Comparison of ENCODE assay signal across 14 cellular contexts in genomic region chr20:36929290-36929689, GRCh38. TPM values are rescaled to one million over a fixed set of nuclear protein-coding genes. Genes with fewer than 3 reads are reported as not detected.
DNase-seq lines count a peak whose midpoint lies in the region; ATAC-seq, FAIRE-seq and TF ChIP-seq lines count a peak whose summit lies in the region.
"Had no signal": no experiment of that assay in that cellular context is flagged by ENCODE, and none has a peak within 500 bp of the region (broad histone marks: within the 10 kb centered on the region; RNA-seq: fewer than 3 reads in every experiment).

No MANE protein-coding gene starts in this region.

- peaks cover 23 to 86% (median 66%) of the 10 kb centered on the region in 7 donors for H3K4me1 Mint-ChIP-seq in naive thymus-derived CD4-positive, alpha-beta T cell

- H3K4me3 ChIP-seq in SK-N-SH (ENCODE audit: low read depth in 2 of 2, low read length in 1 of 2) = no peak overlapping the region
- H3K4me3 ChIP-seq in bronchial epithelial cell (ENCODE audit: low read depth, low read length) = no peak overlapping the region
- H3K4me3 ChIP-seq in naive thymus-derived CD4-positive, alpha-beta T cell (ENCODE audit: low read length) = no peak overlapping the region
- H3K4me3 ChIP-seq: upper lobe of right lung had no signal

- no peak overlapping the region for H3K9ac ChIP-seq in SK-N-SH

- intact Hi-C loops in naive thymus-derived CD4-positive, alpha-beta T cell (cut with micrococcal nuclease) = no loop called here

- TF ChIP-seq CTCF in SK-N-SH (IDR thresholded peaks at IDR 0.05) (no peak), bronchial epithelial cell (IDR thresholded peaks at IDR 0.05; ENCODE audit: insufficient read depth, low read length, severe bottlenecking) (no peak)

- no peaks in the 10 kb centered on the region for H3K27me3 ChIP-seq in SK-N-SH (ENCODE audit: insufficient read depth)
- no peaks in the 10 kb centered on the region for H3K27me3 ChIP-seq in bronchial epithelial cell (ENCODE audit: control insufficient read depth, insufficient read depth, low read length)
- no peaks in the 10 kb centered on the region for H3K27me3 ChIP-seq in naive thymus-derived CD4-positive, alpha-beta T cell (ENCODE audit: control insufficient read depth in 2 of 2, insufficient read depth in 2 of 2, low read length in 2 of 2)
- H3K27me3 ChIP-seq: upper lobe of right lung had no signal

- H3K27me3 Mint-ChIP-seq in naive thymus-derived CD4-positive, alpha-beta T cell = no peaks in the 10 kb centered on the region

- TF ChIP-seq RAD21 in SK-N-SH (IDR thresholded peaks at IDR 0.05; ENCODE audit: low read length) = no peak

- H2AFZ ChIP-seq in SK-N-SH (ENCODE audit: low read depth) = no peak overlapping the region

- WGBS in SK-N-SH (ENCODE audit: low lambda C conversion rate) = 72% methylated on average over 6 of the region's 6 CpGs

- TF ChIP-seq EP300 in SK-N-SH (IDR thresholded peaks at IDR 0.05; ENCODE audit: borderline replicate concordance in 1 of 2, low read depth in 1 of 2, low read length in 1 of 2) = no peak

- H4K20me1 ChIP-seq in SK-N-SH (ENCODE audit: insufficient read depth) = no peaks in the 10 kb centered on the region

- H3K36me3 ChIP-seq in SK-N-SH (replicated peaks in 1 of 2; ENCODE audit: control insufficient read depth in 1 of 2, insufficient read depth in 2 of 2, low read length in 1 of 2) (no peaks in the 10 kb centered on the region), bronchial epithelial cell (ENCODE audit: control insufficient read depth, insufficient read depth, low read length) (no peaks in the 10 kb centered on the region)
- H3K36me3 ChIP-seq in naive thymus-derived CD4-positive, alpha-beta T cell (ENCODE audit: control insufficient read depth in 2 of 3, insufficient read depth in 3 of 3, low read length in 3 of 3) = peaks cover 36 to 70% (median 41%) of the 10 kb centered on the region in 3 experiments

- H3K4me1 ChIP-seq in SK-N-SH (ENCODE audit: control insufficient read depth in 1 of 2, insufficient read depth in 2 of 2, low read depth in 1 of 2, low read length in 1 of 2) = no peaks in the 10 kb centered on the region
- H3K4me1 ChIP-seq in naive thymus-derived CD4-positive, alpha-beta T cell (ENCODE audit: control insufficient read depth in 2 of 2, insufficient read depth in 2 of 2, low read length in 2 of 2) = peaks cover 30 to 50% of the 10 kb centered on the region in 2 donors

- H3F3A ChIP-seq in SK-N-SH (replicated peaks; ENCODE audit: insufficient read depth) = no peaks in the 10 kb centered on the region

- no peak for FAIRE-seq in bronchial epithelial cell (lab: Jason Lieb, UNC)
- FAIRE-seq: endothelial cell of umbilical vein had no signal

- H3K27ac ChIP-seq in SK-N-SH (ENCODE audit: low read depth in 2 of 2, low read length in 1 of 2) = no peak overlapping the region
- H3K27ac ChIP-seq in naive thymus-derived CD4-positive, alpha-beta T cell (ENCODE audit: low read depth, low read length) = peak overlapping the region; percentile 70
- H3K27ac ChIP-seq: RWPE1 had no signal

- peaks cover 0 to 2% (median 0%) of the 10 kb centered on the region in 11 donors for H3K9me3 Mint-ChIP-seq in naive thymus-derived CD4-positive, alpha-beta T cell

- POLR2A ChIA-PET in SK-N-SH (lab: Yijun Ruan, JAX) = no interaction called here
- POLR2A ChIA-PET in naive thymus-derived CD4-positive, alpha-beta T cell (lab: Charles Lee) = interaction anchor here (0.7 to 2.2 kb wide), 4 partner anchors 9 to 86 kb away, joined by 3 to 20 read pairs (median 7); no protein-coding TSS in a partner anchor

- no peak for DNase-seq in SK-N-SH
- peak; percentile 75 for DNase-seq in M059J (ENCODE audit: low read depth)
- DNase-seq in bronchial epithelial cell (ENCODE audit: low read depth) = peak; percentile 40
- DNase-seq in naive thymus-derived CD4-positive, alpha-beta T cell = no peak
- DNase-seq in NCI-H2196 (lab: John Stamatoyannopoulos, UW; ENCODE audit: unreplicated experiment) = no peak
- no peak for DNase-seq in NCI-H1417 treated with DMSO at 0.1 percent for 48 hours (lab: John Stamatoyannopoulos, UW)
- DNase-seq in SK-N-DZ (ENCODE audit: low spot score) = no peak
- DNase-seq: NCI-H510A; stimulated activated CD4-positive, alpha-beta T cell treated with anti-CD3 and anti-CD28 coated beads, Interleukin-15, amount 100 ng/mL, for 24 hours had no signal

- H3K9me3 ChIP-seq in SK-N-SH = no peaks in the 10 kb centered on the region
- no peaks in the 10 kb centered on the region for H3K9me3 ChIP-seq in naive thymus-derived CD4-positive, alpha-beta T cell (ENCODE audit: control insufficient read depth in 2 of 3, low read length in 3 of 3)
- H3K9me3 ChIP-seq: upper lobe of right lung had no signal

- CTCF ChIA-PET in SK-N-SH (lab: Yijun Ruan, JAX) = no interaction called here
- CTCF ChIA-PET in naive thymus-derived CD4-positive, alpha-beta T cell (lab: Charles Lee) = interaction anchor here (0.7 kb wide), 1 partner anchor 324 kb away, joined by 5 read pairs; no protein-coding TSS in a partner anchor

- H3K36me3 Mint-ChIP-seq in naive thymus-derived CD4-positive, alpha-beta T cell = peaks cover 5 to 79% (median 60%) of the 10 kb centered on the region in 5 donors

- H3K4me3 Mint-ChIP-seq in naive thymus-derived CD4-positive, alpha-beta T cell = peak overlapping the region in 7 of 10 donors; percentile 25 to 87 (median 52)

- H3K4me2 ChIP-seq in SK-N-SH = no peak overlapping the region

- no peaks in the 10 kb centered on the region for H3K9me2 ChIP-seq in SK-N-SH

- H3K27ac Mint-ChIP-seq in naive thymus-derived CD4-positive, alpha-beta T cell = peak overlapping the region; percentile 13 to 99 (median 96)

- ATAC-seq in SK-N-SH treated with all-trans-retinoic acid at 6 μM for 48 hours = no peak
- ATAC-seq in naive thymus-derived CD4-positive, alpha-beta T cell = no peak
- ATAC-seq: upper lobe of right lung had no signal

- H3K79me2 ChIP-seq in SK-N-SH (ENCODE audit: insufficient read depth) = no peaks in the 10 kb centered on the region

TF ChIP-seq in SK-N-SH, 30 proteins besides CTCF, POLR2A, EP300 and RAD21:
- TF ChIP-seq RXRA (IDR thresholded peaks at IDR 0.05; ENCODE audit: borderline replicate concordance, low read depth) = peak; percentile 47; the same call in 1 of the 2 replicates
- no peak for TF ChIP-seq NFIC (IDR thresholded peaks at IDR 0.05; ENCODE audit: borderline replicate concordance)

TF ChIP-seq in SK-N-SH treated with all-trans-retinoic acid at 6 μM for 48 hours, 23 proteins besides CTCF, POLR2A, EP300 and RAD21:
- no peak for TF ChIP-seq CSDC2 (CRISPR knock-in tag; IDR thresholded peaks at IDR 0.05)

RNA-seq across cellular contexts. Expression of gene SAMHD1, which starts 22.2 kb away (rescaled TPM):
- polyA plus RNA-seq in SK-N-SH (2012; rRNA removed) = 5.9 and 7.2 TPM in 2 replicates
- 7.5 and 9.9 TPM in 2 replicates for polyA plus RNA-seq in SK-N-SH (2012; cell fraction: cytosol; rRNA removed)
- 3.1 and 4.6 TPM in 2 replicates for polyA plus RNA-seq in SK-N-SH (2012; cell fraction: nucleus; rRNA removed)
- 355 and 442 TPM in 2 replicates for total RNA-seq in M059J (2014; rRNA removed; shearing (Covaris generic))
- total RNA-seq in bronchial epithelial cell = 1.8 and 2.2 TPM in 2 replicates
- total RNA-seq in naive thymus-derived CD4-positive, alpha-beta T cell = 100 to 1,000 TPM; 271 to 393 (median 338) TPM
- 100 to 1,000 TPM; 231 to 258 TPM for polyA plus RNA-seq in naive thymus-derived CD4-positive, alpha-beta T cell
- 25.2 and 25.9 TPM in 2 replicates for polyA plus RNA-seq in SK-N-DZ (2014; cell fraction: cytosol; rRNA removed)
- polyA plus RNA-seq in SK-N-DZ (2014; cell fraction: nucleus; rRNA removed) = 9.7 and 10.4 TPM in 2 replicates

RNA-seq across cellular contexts. Expression of gene TLDC2, which starts 53.4 kb away (rescaled TPM):
- 0.02 and 0.08 TPM in 2 replicates for polyA plus RNA-seq in SK-N-SH (2012; rRNA removed)
- polyA plus RNA-seq in SK-N-SH (2012; cell fraction: cytosol; rRNA removed) = 0.04 and 0.08 TPM in 2 replicates
- polyA plus RNA-seq in SK-N-SH (2012; cell fraction: nucleus; rRNA removed) = 0.02 and 0.07 TPM in 2 replicates
- not detected in 2 replicates for total RNA-seq in M059J (2014; rRNA removed; shearing (Covaris generic))
- total RNA-seq in bronchial epithelial cell = 0.13 and 0.26 TPM in 2 replicates
- total RNA-seq in naive thymus-derived CD4-positive, alpha-beta T cell = under 1 TPM in 2 of 5 experiments, not detected in 3; 0.42 to 0.49 TPM
- polyA plus RNA-seq in naive thymus-derived CD4-positive, alpha-beta T cell = under 1 TPM; 0.37 to 0.38 TPM
- 0.44 and 0.70 TPM in 2 replicates for polyA plus RNA-seq in SK-N-DZ (2014; cell fraction: cytosol; rRNA removed)
- polyA plus RNA-seq in SK-N-DZ (2014; cell fraction: nucleus; rRNA removed) = 0.06 and 0.30 TPM in 2 replicates
- total RNA-seq: A172, endothelial cell of umbilical vein had no signal
- polyA plus RNA-seq: endothelial cell of umbilical vein had no signal

Comparison
In these comparisons a context has a peak if more than half of its experiments do, and no peak if none do; other contexts are left out.
1. DNase-seq: peak in M059J (single experiment) and bronchial epithelial cell (single experiment); none in SK-N-SH (single experiment), naive thymus-derived CD4-positive, alpha-beta T cell (0 of 9), NCI-H2196 (single experiment), NCI-H1417 treated with DMSO at 0.1 percent for 48 hours (single experiment) and SK-N-DZ (single experiment).
2. RNA of gene SAMHD1, which starts 22.2 kb away (total RNA-seq): 355 to 442 TPM in M059J and 271 to 393 TPM in naive thymus-derived CD4-positive, alpha-beta T cell; 1.8 to 2.2 TPM in bronchial epithelial cell; every median in the first group is over 10 times any median in the second.